9 cellular contexts compared by ENCODE assay signal in the genomic region with DNA sequence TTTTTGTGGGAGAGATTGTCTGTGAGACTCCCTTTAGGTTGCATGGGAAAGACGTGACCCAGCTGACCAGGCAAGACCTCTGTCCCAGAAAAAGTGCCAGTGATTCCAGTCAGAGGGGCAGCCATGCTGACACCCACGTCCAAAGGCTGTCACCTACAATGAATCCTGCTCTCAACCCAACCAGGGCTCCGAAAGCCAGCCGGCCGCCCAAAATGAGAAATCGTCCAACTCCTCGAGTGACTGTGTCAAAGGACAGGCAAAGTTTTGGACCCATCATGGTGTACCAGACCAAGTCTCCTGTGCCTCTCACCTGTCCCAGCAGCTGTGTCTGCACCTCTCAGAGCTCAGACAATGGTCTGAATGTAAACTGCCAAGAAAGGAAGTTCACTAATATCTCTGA. TPM values are rescaled to one million over a fixed set of nuclear protein-coding genes. Genes with fewer than 3 reads are reported as not detected.
"Had no signal": no experiment of that assay in that cellular context is flagged by ENCODE, and none has a peak within 500 bp of the region (broad histone marks: within the 10 kb centered on the region; RNA-seq: fewer than 3 reads in every experiment).

No MANE protein-coding gene starts in this region.

- DNase-seq: GM23248, GOT3, H7, HFFc6 had no signal

- H3K4me1 Mint-ChIP-seq: IgD-negative memory B cell had no signal

- H3K4me3 ChIP-seq: GM23248, HAP-1 had no signal

- H3K27ac ChIP-seq: GM23248, HL-60 had no signal

- H3K27ac Mint-ChIP-seq: HFFc6, IgD-negative memory B cell had no signal

- H3K9me3 ChIP-seq: HAP-1 had no signal

- H3K9me3 Mint-ChIP-seq: HFFc6 had no signal

- H3K4me3 Mint-ChIP-seq: HFFc6 had no signal

- H3K9ac ChIP-seq: GM23248 had no signal

- H3K36me3 Mint-ChIP-seq: IgD-negative memory B cell had no signal

RNA-seq across cellular contexts. Expression of a gene that starts 5.5 kb away (rescaled TPM):
- total RNA-seq: GM23248, HepG2, HFFc6, HT1080 had no signal
- polyA plus RNA-seq: GM23248, HepG2, IgD-negative memory B cell had no signal
